Comparison of ENCODE assay signal across 15 cellular contexts in the genomic region with DNA sequence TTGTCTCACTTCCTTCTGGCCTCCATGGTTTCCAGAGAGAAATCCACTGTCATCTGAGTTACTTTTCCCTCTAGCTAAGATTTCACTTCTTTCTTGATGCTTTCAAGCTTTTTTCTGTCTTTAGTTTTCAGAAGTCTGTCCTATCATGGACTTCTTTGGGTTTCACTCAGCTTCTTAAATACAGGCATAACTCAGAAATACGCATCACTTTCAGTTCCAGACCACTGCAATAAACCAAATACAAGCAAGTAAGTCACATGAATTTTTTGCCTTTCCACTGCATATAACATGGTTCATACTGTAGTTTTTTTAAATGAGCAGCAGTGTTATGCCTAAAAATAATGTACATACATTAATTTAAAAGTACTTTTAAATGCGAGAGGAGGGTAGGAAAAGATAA.
A peak's percentile ranks its signal among the peaks of the same experiment; 100 is the strongest.
DNase-seq lines count a peak whose midpoint lies in the region; ATAC-seq and TF ChIP-seq lines count a peak whose summit lies in the region.
"Had no signal": no experiment of that assay in that cellular context is flagged by ENCODE, and none has a peak within 500 bp of the region (broad histone marks: within the 10 kb centered on the region; RNA-seq: fewer than 3 reads in every experiment).

No MANE protein-coding gene starts in this region.

- no peaks in the 10 kb centered on the region for H3K9me3 ChIP-seq in OCI-LY1 (ENCODE audit: low read length)
- H3K9me3 ChIP-seq: gastrocnemius medialis, MG63 had no signal

- H3K79me2 ChIP-seq in OCI-LY1 (ENCODE audit: insufficient read depth, low read length): peaks cover 12% of the 10 kb centered on the region; the same call in 1 of the 2 replicates

- H3K4me3 Mint-ChIP-seq in activated naive CD4-positive, alpha-beta T cell treated with anti-CD3 and anti-CD28 coated beads, Interleukin-2, amount 10 ng/mL, durations not matched to agents 7 days and 5 days: no peak overlapping the region
- peak overlapping the region; percentile 60 for H3K4me3 Mint-ChIP-seq in central memory CD8-positive, alpha-beta T cell
- H3K4me3 Mint-ChIP-seq in stimulated activated naive CD8-positive, alpha-beta T cell treated with anti-CD3 and anti-CD28 coated beads, Interleukin-15, Interleukin-2, amounts not matched to agents 100 ng/mL and 50 ng/mL, for 24 hours: peak overlapping the region; percentile 70
- H3K4me3 Mint-ChIP-seq: nephron had no signal

- no peak overlapping the region for H3K4me3 ChIP-seq in OCI-LY1 (ENCODE audit: low read depth, low read length, poor library complexity, severe bottlenecking)
- H3K4me3 ChIP-seq: gastrocnemius medialis, MG63 had no signal

- no peaks in the 10 kb centered on the region for H3K27me3 Mint-ChIP-seq in activated naive CD4-positive, alpha-beta T cell treated with anti-CD3 and anti-CD28 coated beads, Interleukin-2, amount 10 ng/mL, durations not matched to agents 7 days and 5 days
- H3K27me3 Mint-ChIP-seq in central memory CD8-positive, alpha-beta T cell: no peaks in the 10 kb centered on the region
- H3K27me3 Mint-ChIP-seq in stimulated activated naive CD8-positive, alpha-beta T cell treated with anti-CD3 and anti-CD28 coated beads, Interleukin-15, Interleukin-2, amounts not matched to agents 100 ng/mL and 50 ng/mL, for 24 hours: no peaks in the 10 kb centered on the region

- no peak overlapping the region for H3K4me2 ChIP-seq in OCI-LY1 (ENCODE audit: low read length)

- no peak overlapping the region for H2AFZ ChIP-seq in OCI-LY1 (ENCODE audit: low read length)

- no peaks in the 10 kb centered on the region for H3K9me2 ChIP-seq in OCI-LY1 (ENCODE audit: low read depth, low read length)

- H3K27ac ChIP-seq in OCI-LY1 (ENCODE audit: low read depth, low read length, poor library complexity, severe bottlenecking): peak overlapping the region; percentile 14
- H3K27ac ChIP-seq: gastrocnemius medialis had no signal

- no peak overlapping the region for H3K9ac ChIP-seq in OCI-LY1 (ENCODE audit: low read length)

- H3K27me3 ChIP-seq in OCI-LY1 (ENCODE audit: insufficient read depth, low read length): no peaks in the 10 kb centered on the region
- H3K27me3 ChIP-seq: gastrocnemius medialis, MG63 had no signal

- H4K20me1 ChIP-seq in OCI-LY1 (ENCODE audit: insufficient read depth, low read length): no peaks in the 10 kb centered on the region

- TF ChIP-seq CTCF in OCI-LY1 (IDR thresholded peaks at IDR 0.05; ENCODE audit: low read length): no peak

- CTCF ChIA-PET in activated naive CD4-positive, alpha-beta T cell treated with anti-CD3 and anti-CD28 coated beads, Interleukin-2, amount 10 ng/mL, durations not matched to agents 7 days and 5 days (lab: Charles Lee): interaction anchor here (0.7 kb wide), 1 partner anchor 68 kb away, joined by 3 read pairs; no protein-coding TSS in a partner anchor

- H3F3A ChIP-seq in OCI-LY1 (ENCODE audit: insufficient read depth, low read length): 0 out of 2 replicates have a peak, but pooled peaks cover 3% of the 10 kb centered on the region

- DNase-seq in activated naive CD4-positive, alpha-beta T cell treated with anti-CD3 and anti-CD28 coated beads, Interleukin-2, amount 10 ng/mL, durations not matched to agents 7 days and 5 days: no peak
- no peak for DNase-seq in activated naive CD4-positive, alpha-beta T cell treated with anti-CD3 and anti-CD28 coated beads, Interleukin-2, amount 50 U/mL, for 16 hours
- no peak for DNase-seq in central memory CD8-positive, alpha-beta T cell (ENCODE audit: low spot score in 2 of 2)
- no peak for DNase-seq in cerebellar nuclear complex (lab: John Stamatoyannopoulos, UW)
- DNase-seq: anterior cingulate cortex, gastrocnemius medialis, MG63, NCI-H2081, NCI-H510A treated with DMSO at 0.1 percent for 48 hours, OCI-M1 had no signal

- H3K36me3 Mint-ChIP-seq in activated naive CD4-positive, alpha-beta T cell treated with anti-CD3 and anti-CD28 coated beads, Interleukin-2, amount 10 ng/mL, durations not matched to agents 7 days and 5 days: peaks cover 87% of the 10 kb centered on the region
- H3K36me3 Mint-ChIP-seq in central memory CD8-positive, alpha-beta T cell (ENCODE audit: insufficient read depth): peaks cover 58% of the 10 kb centered on the region
- peaks cover 90% of the 10 kb centered on the region for H3K36me3 Mint-ChIP-seq in stimulated activated naive CD8-positive, alpha-beta T cell treated with anti-CD3 and anti-CD28 coated beads, Interleukin-15, Interleukin-2, amounts not matched to agents 100 ng/mL and 50 ng/mL, for 24 hours (ENCODE audit: low read depth)

- H3K27ac Mint-ChIP-seq in activated naive CD4-positive, alpha-beta T cell treated with anti-CD3 and anti-CD28 coated beads, Interleukin-2, amount 10 ng/mL, durations not matched to agents 7 days and 5 days: peak overlapping the region; percentile 78
- peak overlapping the region; percentile 89 for H3K27ac Mint-ChIP-seq in central memory CD8-positive, alpha-beta T cell (ENCODE audit: low read depth)
- peak overlapping the region; percentile 92 for H3K27ac Mint-ChIP-seq in stimulated activated naive CD8-positive, alpha-beta T cell treated with anti-CD3 and anti-CD28 coated beads, Interleukin-15, Interleukin-2, amounts not matched to agents 100 ng/mL and 50 ng/mL, for 24 hours

- H3K9me3 Mint-ChIP-seq in activated naive CD4-positive, alpha-beta T cell treated with anti-CD3 and anti-CD28 coated beads, Interleukin-2, amount 10 ng/mL, durations not matched to agents 7 days and 5 days: no peaks in the 10 kb centered on the region
- H3K9me3 Mint-ChIP-seq in central memory CD8-positive, alpha-beta T cell: no peaks in the 10 kb centered on the region
- no peaks in the 10 kb centered on the region for H3K9me3 Mint-ChIP-seq in stimulated activated naive CD8-positive, alpha-beta T cell treated with anti-CD3 and anti-CD28 coated beads, Interleukin-15, Interleukin-2, amounts not matched to agents 100 ng/mL and 50 ng/mL, for 24 hours
- H3K9me3 Mint-ChIP-seq: nephron had no signal

- peak; percentile 39 for ATAC-seq in central memory CD8-positive, alpha-beta T cell (replicated peaks; ENCODE audit: extremely low read depth, poor library complexity, severe bottlenecking)
- ATAC-seq in GM18909 (IDR thresholded peaks at IDR 0.05; ENCODE audit: poor library complexity, unreplicated experiment) (no peak), GM19328 (IDR thresholded peaks at IDR 0.05; ENCODE audit: unreplicated experiment) (no peak)
- ATAC-seq: gastrocnemius medialis had no signal

- H3K4me1 ChIP-seq in OCI-LY1 (ENCODE audit: insufficient read depth, low read length, severe bottlenecking): peaks cover 46% of the 10 kb centered on the region
- H3K4me1 ChIP-seq: gastrocnemius medialis had no signal

- H3K4me1 Mint-ChIP-seq in activated naive CD4-positive, alpha-beta T cell treated with anti-CD3 and anti-CD28 coated beads, Interleukin-2, amount 10 ng/mL, durations not matched to agents 7 days and 5 days: peaks cover 90% of the 10 kb centered on the region
- peaks cover 86% of the 10 kb centered on the region for H3K4me1 Mint-ChIP-seq in central memory CD8-positive, alpha-beta T cell
- H3K4me1 Mint-ChIP-seq in stimulated activated naive CD8-positive, alpha-beta T cell treated with anti-CD3 and anti-CD28 coated beads, Interleukin-15, Interleukin-2, amounts not matched to agents 100 ng/mL and 50 ng/mL, for 24 hours (ENCODE audit: low read depth): peaks cover 57% of the 10 kb centered on the region

- H3K36me3 ChIP-seq in OCI-LY1 (ENCODE audit: insufficient read depth, low read length): peaks cover 98% of the 10 kb centered on the region
